In the genomic region with DNA sequence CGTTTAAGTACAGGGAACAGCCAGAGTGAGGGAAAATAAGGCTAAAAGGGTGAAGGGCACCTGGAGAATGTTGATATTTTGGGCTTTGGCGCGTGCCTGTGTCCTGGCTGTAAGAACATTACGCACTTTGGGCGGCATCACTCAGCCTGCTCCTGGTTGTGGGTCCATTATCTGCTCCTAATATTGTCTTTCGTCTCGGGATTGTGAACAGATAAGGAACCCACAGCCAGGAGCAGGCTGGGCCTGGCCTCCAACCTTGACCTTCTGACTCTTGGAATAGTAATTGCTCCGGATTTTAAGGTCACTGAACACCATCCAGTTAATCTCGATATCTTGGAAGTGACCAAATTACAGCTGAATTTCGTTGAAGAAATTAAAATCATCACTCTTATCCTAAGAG, we compare ENCODE assay signal across 1 cellular context.
TF ChIP-seq lines count a peak whose summit lies in the region.

No MANE protein-coding gene starts in this region.

TF ChIP-seq in GM23338, 12 proteins besides CTCF, POLR2A, EP300 and RAD21 (continued from another document):
- TF ChIP-seq, protein P1, sequence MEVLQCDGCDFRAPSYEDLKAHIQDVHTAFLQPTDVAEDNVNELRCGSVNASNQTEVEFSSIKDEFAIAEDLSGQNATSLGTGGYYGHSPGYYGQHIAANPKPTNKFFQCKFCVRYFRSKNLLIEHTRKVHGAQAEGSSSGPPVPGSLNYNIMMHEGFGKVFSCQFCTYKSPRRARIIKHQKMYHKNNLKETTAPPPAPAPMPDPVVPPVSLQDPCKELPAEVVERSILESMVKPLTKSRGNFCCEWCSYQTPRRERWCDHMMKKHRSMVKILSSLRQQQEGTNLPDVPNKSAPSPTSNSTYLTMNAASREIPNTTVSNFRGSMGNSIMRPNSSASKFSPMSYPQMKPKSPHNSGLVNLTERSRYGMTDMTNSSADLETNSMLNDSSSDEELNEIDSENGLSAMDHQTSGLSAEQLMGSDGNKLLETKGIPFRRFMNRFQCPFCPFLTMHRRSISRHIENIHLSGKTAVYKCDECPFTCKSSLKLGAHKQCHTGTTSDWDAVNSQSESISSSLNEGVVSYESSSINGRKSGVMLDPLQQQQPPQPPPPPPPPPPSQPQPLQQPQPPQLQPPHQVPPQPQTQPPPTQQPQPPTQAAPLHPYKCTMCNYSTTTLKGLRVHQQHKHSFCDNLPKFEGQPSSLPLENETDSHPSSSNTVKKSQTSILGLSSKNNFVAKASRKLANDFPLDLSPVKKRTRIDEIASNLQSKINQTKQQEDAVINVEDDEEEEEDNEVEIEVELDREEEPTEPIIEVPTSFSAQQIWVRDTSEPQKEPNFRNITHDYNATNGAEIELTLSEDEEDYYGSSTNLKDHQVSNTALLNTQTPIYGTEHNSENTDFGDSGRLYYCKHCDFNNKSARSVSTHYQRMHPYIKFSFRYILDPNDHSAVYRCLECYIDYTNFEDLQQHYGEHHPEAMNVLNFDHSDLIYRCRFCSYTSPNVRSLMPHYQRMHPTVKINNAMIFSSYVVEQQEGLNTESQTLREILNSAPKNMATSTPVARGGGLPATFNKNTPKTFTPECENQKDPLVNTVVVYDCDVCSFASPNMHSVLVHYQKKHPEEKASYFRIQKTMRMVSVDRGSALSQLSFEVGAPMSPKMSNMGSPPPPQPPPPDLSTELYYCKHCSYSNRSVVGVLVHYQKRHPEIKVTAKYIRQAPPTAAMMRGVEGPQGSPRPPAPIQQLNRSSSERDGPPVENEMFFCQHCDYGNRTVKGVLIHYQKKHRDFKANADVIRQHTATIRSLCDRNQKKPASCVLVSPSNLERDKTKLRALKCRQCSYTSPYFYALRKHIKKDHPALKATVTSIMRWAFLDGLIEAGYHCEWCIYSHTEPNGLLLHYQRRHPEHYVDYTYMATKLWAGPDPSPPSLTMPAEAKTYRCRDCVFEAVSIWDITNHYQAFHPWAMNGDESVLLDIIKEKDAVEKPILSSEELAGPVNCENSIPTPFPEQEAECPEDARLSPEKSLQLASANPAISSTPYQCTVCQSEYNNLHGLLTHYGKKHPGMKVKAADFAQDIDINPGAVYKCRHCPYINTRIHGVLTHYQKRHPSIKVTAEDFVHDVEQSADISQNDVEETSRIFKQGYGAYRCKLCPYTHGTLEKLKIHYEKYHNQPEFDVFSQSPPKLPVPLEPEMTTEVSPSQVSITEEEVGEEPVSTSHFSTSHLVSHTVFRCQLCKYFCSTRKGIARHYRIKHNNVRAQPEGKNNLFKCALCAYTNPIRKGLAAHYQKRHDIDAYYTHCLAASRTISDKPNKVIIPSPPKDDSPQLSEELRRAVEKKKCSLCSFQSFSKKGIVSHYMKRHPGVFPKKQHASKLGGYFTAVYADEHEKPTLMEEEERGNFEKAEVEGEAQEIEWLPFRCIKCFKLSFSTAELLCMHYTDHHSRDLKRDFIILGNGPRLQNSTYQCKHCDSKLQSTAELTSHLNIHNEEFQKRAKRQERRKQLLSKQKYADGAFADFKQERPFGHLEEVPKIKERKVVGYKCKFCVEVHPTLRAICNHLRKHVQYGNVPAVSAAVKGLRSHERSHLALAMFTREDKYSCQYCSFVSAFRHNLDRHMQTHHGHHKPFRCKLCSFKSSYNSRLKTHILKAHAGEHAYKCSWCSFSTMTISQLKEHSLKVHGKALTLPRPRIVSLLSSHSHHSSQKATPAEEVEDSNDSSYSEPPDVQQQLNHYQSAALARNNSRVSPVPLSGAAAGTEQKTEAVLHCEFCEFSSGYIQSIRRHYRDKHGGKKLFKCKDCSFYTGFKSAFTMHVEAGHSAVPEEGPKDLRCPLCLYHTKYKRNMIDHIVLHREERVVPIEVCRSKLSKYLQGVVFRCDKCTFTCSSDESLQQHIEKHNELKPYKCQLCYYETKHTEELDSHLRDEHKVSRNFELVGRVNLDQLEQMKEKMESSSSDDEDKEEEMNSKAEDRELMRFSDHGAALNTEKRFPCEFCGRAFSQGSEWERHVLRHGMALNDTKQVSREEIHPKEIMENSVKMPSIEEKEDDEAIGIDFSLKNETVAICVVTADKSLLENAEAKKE (CRISPR knock-in tag; IDR thresholded peaks at IDR 0.05): no peak
- no peak for TF ChIP-seq ZNF114 (CRISPR knock-in tag; IDR thresholded peaks at IDR 0.05)
- no peak for TF ChIP-seq EZH2 (IDR thresholded peaks at IDR 0.05; ENCODE audit: low read depth, unreplicated experiment)
- TF ChIP-seq EZH2phosphoT487 (IDR thresholded peaks at IDR 0.05; ENCODE audit: unreplicated experiment): no peak
- no peak for TF ChIP-seq CREB1 (CRISPR knock-in tag; IDR thresholded peaks at IDR 0.05; ENCODE audit: low read depth)
- no peak for TF ChIP-seq NANOG (IDR thresholded peaks at IDR 0.05; ENCODE audit: borderline replicate concordance)
- TF ChIP-seq STAT1 (IDR thresholded peaks at IDR 0.05; ENCODE audit: unreplicated experiment): no peak
- TF ChIP-seq, protein P2, sequence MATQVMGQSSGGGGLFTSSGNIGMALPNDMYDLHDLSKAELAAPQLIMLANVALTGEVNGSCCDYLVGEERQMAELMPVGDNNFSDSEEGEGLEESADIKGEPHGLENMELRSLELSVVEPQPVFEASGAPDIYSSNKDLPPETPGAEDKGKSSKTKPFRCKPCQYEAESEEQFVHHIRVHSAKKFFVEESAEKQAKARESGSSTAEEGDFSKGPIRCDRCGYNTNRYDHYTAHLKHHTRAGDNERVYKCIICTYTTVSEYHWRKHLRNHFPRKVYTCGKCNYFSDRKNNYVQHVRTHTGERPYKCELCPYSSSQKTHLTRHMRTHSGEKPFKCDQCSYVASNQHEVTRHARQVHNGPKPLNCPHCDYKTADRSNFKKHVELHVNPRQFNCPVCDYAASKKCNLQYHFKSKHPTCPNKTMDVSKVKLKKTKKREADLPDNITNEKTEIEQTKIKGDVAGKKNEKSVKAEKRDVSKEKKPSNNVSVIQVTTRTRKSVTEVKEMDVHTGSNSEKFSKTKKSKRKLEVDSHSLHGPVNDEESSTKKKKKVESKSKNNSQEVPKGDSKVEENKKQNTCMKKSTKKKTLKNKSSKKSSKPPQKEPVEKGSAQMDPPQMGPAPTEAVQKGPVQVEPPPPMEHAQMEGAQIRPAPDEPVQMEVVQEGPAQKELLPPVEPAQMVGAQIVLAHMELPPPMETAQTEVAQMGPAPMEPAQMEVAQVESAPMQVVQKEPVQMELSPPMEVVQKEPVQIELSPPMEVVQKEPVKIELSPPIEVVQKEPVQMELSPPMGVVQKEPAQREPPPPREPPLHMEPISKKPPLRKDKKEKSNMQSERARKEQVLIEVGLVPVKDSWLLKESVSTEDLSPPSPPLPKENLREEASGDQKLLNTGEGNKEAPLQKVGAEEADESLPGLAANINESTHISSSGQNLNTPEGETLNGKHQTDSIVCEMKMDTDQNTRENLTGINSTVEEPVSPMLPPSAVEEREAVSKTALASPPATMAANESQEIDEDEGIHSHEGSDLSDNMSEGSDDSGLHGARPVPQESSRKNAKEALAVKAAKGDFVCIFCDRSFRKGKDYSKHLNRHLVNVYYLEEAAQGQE (IDR thresholded peaks at IDR 0.05; ENCODE audit: unreplicated experiment): no peak
- TF ChIP-seq ZNF331 (CRISPR knock-in tag; IDR thresholded peaks at IDR 0.05; ENCODE audit: low read depth): no peak
- TF ChIP-seq, protein P3, sequence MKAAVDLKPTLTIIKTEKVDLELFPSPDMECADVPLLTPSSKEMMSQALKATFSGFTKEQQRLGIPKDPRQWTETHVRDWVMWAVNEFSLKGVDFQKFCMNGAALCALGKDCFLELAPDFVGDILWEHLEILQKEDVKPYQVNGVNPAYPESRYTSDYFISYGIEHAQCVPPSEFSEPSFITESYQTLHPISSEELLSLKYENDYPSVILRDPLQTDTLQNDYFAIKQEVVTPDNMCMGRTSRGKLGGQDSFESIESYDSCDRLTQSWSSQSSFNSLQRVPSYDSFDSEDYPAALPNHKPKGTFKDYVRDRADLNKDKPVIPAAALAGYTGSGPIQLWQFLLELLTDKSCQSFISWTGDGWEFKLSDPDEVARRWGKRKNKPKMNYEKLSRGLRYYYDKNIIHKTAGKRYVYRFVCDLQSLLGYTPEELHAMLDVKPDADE (IDR thresholded peaks at IDR 0.05): no peak
TF ChIP-seq in GM23338: peak in this region for 0.
